Comparison of ENCODE assay signal across 20 cellular contexts in genomic region chr10:19041176-19041575, GRCh38. TPM values are rescaled to one million over a fixed set of nuclear protein-coding genes. Genes with fewer than 3 reads are reported as not detected.
"Had no signal": no experiment of that assay in that cellular context is flagged by ENCODE, and none has a peak within 500 bp of the region (broad histone marks: within the 10 kb centered on the region; RNA-seq: fewer than 3 reads in every experiment).

No MANE protein-coding gene starts in this region.

- H3K4me1 ChIP-seq: foreskin keratinocyte, psoas muscle, thyroid gland had no signal

- DNase-seq: activated CD4-positive, alpha-beta memory T cell treated with anti-CD3 and anti-CD28 coated beads, Interleukin-2, amount 10 ng/mL, durations not matched to agents 7 days and 5 days; activated CD4-positive, alpha-beta T cell treated with anti-CD3 and anti-CD28 coated beads, Interleukin-2, amount 10 ng/mL, durations not matched to agents 24 days and 14 days; activated effector memory CD4-positive, alpha-beta T cell treated with anti-CD3 and anti-CD28 coated beads, Interleukin-2, amount 50 U/mL, for 16 hours; activated naive CD4-positive, alpha-beta T cell treated with anti-CD3 and anti-CD28 coated beads, Interleukin-2, amount 10 ng/mL, durations not matched to agents 7 days and 5 days; effector CD8-positive, alpha-beta T cell; erythroblast; foreskin keratinocyte; kidney; left ventricle myocardium superior; mammary epithelial cell; midbrain; natural killer cell; ovary; psoas muscle; right cardiac atrium; stimulated activated CD4-positive, alpha-beta T cell treated with anti-CD3 and anti-CD28 coated beads, Interleukin-4, amount 100 ng/mL, for 24 hours; stimulated activated naive CD4-positive, alpha-beta T cell treated with Interleukin-2 at 50 U/mL for 16 hours; T-helper 2 cell; thyroid gland had no signal

- H3K36me3 ChIP-seq: ovary, thyroid gland had no signal

- H3K9me3 ChIP-seq: ovary, psoas muscle, thyroid gland had no signal

- H3K4me3 ChIP-seq: ovary, psoas muscle, thyroid gland had no signal

- H3K27ac ChIP-seq: foreskin keratinocyte, ovary, psoas muscle, thyroid gland, VCaP had no signal

- H3K27me3 ChIP-seq: foreskin keratinocyte, ovary, thyroid gland had no signal

RNA-seq across cellular contexts. Expression of gene MALRD1, which starts 7.4 kb away (rescaled TPM):
- total RNA-seq: activated CD4-positive, alpha-beta memory T cell treated with anti-CD3 and anti-CD28 coated beads, Interleukin-2, amount 10 ng/mL, durations not matched to agents 7 days and 5 days; activated CD4-positive, alpha-beta T cell treated with anti-CD3 and anti-CD28 coated beads, Interleukin-2, amount 10 ng/mL, durations not matched to agents 24 days and 14 days; natural killer cell had no signal
